In genomic region chr20:9615766-9616454, GRCh38 we compare ENCODE assay signal across 10 cellular contexts.
DNase-seq lines count a peak whose midpoint lies in the region; ATAC-seq and TF ChIP-seq lines count a peak whose summit lies in the region.
"Had no signal": no experiment of that assay in that cellular context is flagged by ENCODE, and none has a peak within 500 bp of the region (broad histone marks: within the 10 kb centered on the region; RNA-seq: fewer than 3 reads in every experiment).

No MANE protein-coding gene starts in this region.

- POLR2A ChIA-PET in HEK293T (lab: Yijun Ruan, JAX): no interaction called here

- DNase-seq in GM12865 (ENCODE audit: low read depth) (peak; percentile 73), GM20000 (ENCODE audit: low spot score) (peak; percentile 40), NOMO-1 (lab: John Stamatoyannopoulos, UW; ENCODE audit: unreplicated experiment in 2 of 2) (peak; percentile 77 to 92), Ammon's horn (ENCODE audit: low spot score) (no peak), HEK293T (ENCODE audit: extremely low spot score) (no peak), ascending aorta (ENCODE audit: low spot score in 2 of 2) (no peak)
- DNase-seq in activated CD4-positive, alpha-beta T cell treated with anti-CD3 and anti-CD28 coated beads, Interleukin-2, amount 50 U/mL, for 48 hours: no peak
- DNase-seq: NCI-H1694, T-helper 1 cell had no signal

- intact Hi-C loops in ascending aorta (cut with DNase I): loop anchor here (5.0 kb wide), 1 partner anchor 816 kb away; the partner anchor contains the start of gene MKKS

- no peaks in the 10 kb centered on the region for H3K27me3 ChIP-seq in ascending aorta

- no peaks in the 10 kb centered on the region for H3K36me3 ChIP-seq in ascending aorta

- no peak overlapping the region for H3K4me3 ChIP-seq in GM12865 (ENCODE audit: low read depth, low read length)
- H3K4me3 ChIP-seq in ascending aorta: no peak overlapping the region

- no peak overlapping the region for H3K27ac ChIP-seq in ascending aorta

- no peaks in the 10 kb centered on the region for H3K9me3 ChIP-seq in ascending aorta

- no peaks in the 10 kb centered on the region for H3K4me1 ChIP-seq in ascending aorta

- TF ChIP-seq CTCF in GM12865 (IDR thresholded peaks at IDR 0.05; ENCODE audit: insufficient read depth, low read depth, low read length, missing control alignments) (no peak), GM20000 (IDR thresholded peaks at IDR 0.05; ENCODE audit: extremely low read depth, missing control alignments) (no peak), ascending aorta (IDR thresholded peaks at IDR 0.05) (no peak)

- ATAC-seq in HG03066 (IDR thresholded peaks at IDR 0.05; ENCODE audit: low read depth, unreplicated experiment): peak; percentile 97

- CTCF ChIA-PET in HEK293T (lab: Yijun Ruan, JAX): interaction anchor here (1.9 to 3.6 kb wide), 2 partner anchors 12 to 298 kb away, joined by 7 to 30 read pairs; no protein-coding TSS in a partner anchor

TF ChIP-seq in HEK293T, 16 proteins besides CTCF, POLR2A, EP300 and RAD21:
- TF ChIP-seq SUZ12 (IDR thresholded peaks at IDR 0.05) (no peak), LEF1 (IDR thresholded peaks at IDR 0.05; ENCODE audit: borderline replicate concordance) (no peak), FOXM1 (IDR thresholded peaks at IDR 0.05; ENCODE audit: borderline replicate concordance) (no peak), NFRKB (IDR thresholded peaks at IDR 0.05) (no peak), ELF4 (IDR thresholded peaks at IDR 0.05) (no peak), ZNF384 (IDR thresholded peaks at IDR 0.05) (no peak), TARDBP (IDR thresholded peaks at IDR 0.05) (no peak), HDGF (IDR thresholded peaks at IDR 0.05; ENCODE audit: borderline replicate concordance) (no peak), PKNOX1 (IDR thresholded peaks at IDR 0.05) (no peak), FOXK2 (IDR thresholded peaks at IDR 0.05) (no peak), BHLHE40 (IDR thresholded peaks at IDR 0.05; ENCODE audit: borderline replicate concordance) (no peak), L3MBTL2 (conservative IDR thresholded peaks at IDR 0.05) (no peak), CTBP1 (IDR thresholded peaks at IDR 0.05; ENCODE audit: borderline replicate concordance) (no peak), ARNT (IDR thresholded peaks at IDR 0.05) (no peak), SP1 (IDR thresholded peaks at IDR 0.05) (no peak)
TF ChIP-seq in HEK293T: peak in this region for 0.

Comparison
In these comparisons a context has a peak if more than half of its experiments do, and no peak if none do; other contexts are left out.
1. DNase-seq: peak in GM12865 (single experiment), GM20000 (single experiment) and NOMO-1 (2 of 2); none in activated CD4-positive, alpha-beta T cell treated with anti-CD3 and anti-CD28 coated beads, Interleukin-2, amount 50 U/mL, for 48 hours (0 of 2), Ammon's horn (single experiment), HEK293T (single experiment) and ascending aorta (0 of 2).